Comparison of ENCODE assay signal across 19 cellular contexts in genomic region chr17:223723-224471, GRCh38. TPM values are rescaled to one million over a fixed set of nuclear protein-coding genes. Genes with fewer than 3 reads are reported as not detected.
DNase-seq lines count a peak whose midpoint lies in the region; ATAC-seq and TF ChIP-seq lines count a peak whose summit lies in the region.
"Had no signal": no experiment of that assay in that cellular context is flagged by ENCODE, and none has a peak within 500 bp of the region (broad histone marks: within the 10 kb centered on the region; RNA-seq: fewer than 3 reads in every experiment).

No MANE protein-coding gene starts in this region.

- H2AK5ac ChIP-seq in neuronal stem cell (ENCODE audit: low read depth, low read length): no peak overlapping the region

- ATAC-seq in Right ventricle myocardium superior (ENCODE audit: poor library complexity) (no peak), left ventricle myocardium superior (no peak), aorta (ENCODE audit: low FRiP score) (no peak), GM19455 (IDR thresholded peaks at IDR 0.05; ENCODE audit: unreplicated experiment) (no peak)
- ATAC-seq: Panc1 had no signal

- H3K18ac ChIP-seq in neuronal stem cell (ENCODE audit: low read length): peak overlapping the region; percentile 65

- no peak overlapping the region for H2BK12ac ChIP-seq in neuronal stem cell (ENCODE audit: low read length)

- H4K8ac ChIP-seq in neuronal stem cell (ENCODE audit: low read depth, low read length): no peak overlapping the region

- no peak overlapping the region for H2BK5ac ChIP-seq in neuronal stem cell (ENCODE audit: low read length)

- no peak overlapping the region for H3K4ac ChIP-seq in neuronal stem cell (ENCODE audit: low read length)

- no peak for TF ChIP-seq CTCF in left ventricle myocardium inferior (IDR thresholded peaks at IDR 0.05; ENCODE audit: borderline replicate concordance)

- H3K36me3 ChIP-seq in left ventricle myocardium inferior (no peaks in the 10 kb centered on the region), neuronal stem cell (replicated peaks in 1 of 2; ENCODE audit: control insufficient read depth in 2 of 2, insufficient read depth in 2 of 2, low read length in 2 of 2) (no peaks in the 10 kb centered on the region), aorta (ENCODE audit: control insufficient read depth in 1 of 2, insufficient read depth in 2 of 2, low read length in 1 of 2) (no peaks in the 10 kb centered on the region)

- H3K4me1 ChIP-seq in left ventricle myocardium inferior (peaks cover 17% of the 10 kb centered on the region), neuronal stem cell (ENCODE audit: control insufficient read depth in 2 of 2, insufficient read depth in 1 of 2, low read depth in 1 of 2, low read length in 2 of 2) (peaks cover 9 to 11% of the 10 kb centered on the region in 2 donors), aorta (ENCODE audit: control insufficient read depth in 1 of 2, insufficient read depth in 2 of 2, low read length in 2 of 2) (no peaks in the 10 kb centered on the region)
- H3K4me1 ChIP-seq: Caco-2 had no signal

- intact Hi-C loops in Right ventricle myocardium superior (cut with DNase I) (no loop called here), left ventricle myocardium superior (cut with micrococcal nuclease) (no loop called here), left ventricle myocardium inferior (cut with micrococcal nuclease) (no loop called here), aorta (cut with DNase I) (no loop called here)

- no peaks in the 10 kb centered on the region for H3K79me1 ChIP-seq in neuronal stem cell (ENCODE audit: low read depth, low read length)

- H2BK15ac ChIP-seq in neuronal stem cell (ENCODE audit: low read length): no peak overlapping the region

- H3K27me3 ChIP-seq in left ventricle myocardium inferior (ENCODE audit: low read depth) (peaks cover 5% of the 10 kb centered on the region), neuronal stem cell (ENCODE audit: control insufficient read depth in 3 of 3, insufficient read depth in 3 of 3, low read depth in 1 of 3, low read length in 3 of 3) (no peaks in the 10 kb centered on the region), aorta (ENCODE audit: control insufficient read depth in 1 of 2, insufficient read depth in 2 of 2, low read length in 1 of 2) (no peaks in the 10 kb centered on the region)

- H3K4me3 ChIP-seq in left ventricle myocardium inferior (no peak overlapping the region), neuronal stem cell (ENCODE audit: low read length in 2 of 2) (no peak overlapping the region), aorta (ENCODE audit: low read length in 2 of 2) (no peak overlapping the region)

- H3K14ac ChIP-seq in neuronal stem cell (ENCODE audit: low read length): no peak overlapping the region

- H3K9ac ChIP-seq in neuronal stem cell (ENCODE audit: low read depth, low read length, poor library complexity): no peak overlapping the region
- H3K9ac ChIP-seq: SK-N-SH had no signal

- no peak overlapping the region for H2BK120ac ChIP-seq in neuronal stem cell (ENCODE audit: low read depth, low read length)

- no peak overlapping the region for H2AFZ ChIP-seq in neuronal stem cell (ENCODE audit: low read length)

- no peak overlapping the region for H3K27ac ChIP-seq in left ventricle myocardium inferior (replicated peaks)
- H3K27ac ChIP-seq in neuronal stem cell (replicated peaks; ENCODE audit: low read length): no peak overlapping the region
- no peak overlapping the region for H3K27ac ChIP-seq in aorta (ENCODE audit: low read depth in 1 of 2, low read length in 2 of 2)
- H3K27ac ChIP-seq: HL-60 had no signal

- no peak overlapping the region for H3K4me2 ChIP-seq in neuronal stem cell (ENCODE audit: insufficient read depth, low read length, poor library complexity, severe bottlenecking)
- H3K4me2 ChIP-seq: SK-N-SH had no signal

- H4K91ac ChIP-seq in neuronal stem cell (ENCODE audit: low read depth, low read length, poor library complexity): no peak overlapping the region

- DNase-seq in Right ventricle myocardium superior (peak; percentile 19), left ventricle myocardium superior (no peak), left ventricle myocardium inferior (peak; percentile 9), neuronal stem cell (ENCODE audit: low spot score) (no peak), aorta (peak; percentile 38 to 60), DMS114 treated with DMSO at 0.1 percent for 48 hours (lab: John Stamatoyannopoulos, UW; ENCODE audit: unreplicated experiment) (no peak), T-helper 9 cell (no peak)
- DNase-seq: Caco-2, EL, H7, NCI-H1436, NCI-H2029, NCI-H510A treated with DMSO at 0.1 percent for 48 hours, NCI-H82, SHP77, SK-N-SH had no signal

- WGBS in neuronal stem cell (ENCODE audit: extremely low coverage in 2 of 2, insufficient read length in 2 of 2, insufficient replicate concordance in 1 of 2), 2 donors: no CpG with 5 or more reads among the region's 12 CpGs
- WGBS in aorta, 2 donors: 77 to 81% methylated on average over 12 of the region's 12 CpGs

- H3K23ac ChIP-seq in neuronal stem cell (ENCODE audit: low read depth, low read length, poor library complexity): no peak overlapping the region

- H3K9me3 ChIP-seq in left ventricle myocardium inferior (replicated peaks): no peaks in the 10 kb centered on the region
- H3K9me3 ChIP-seq in neuronal stem cell (replicated peaks in 1 of 2; ENCODE audit: control insufficient read depth in 2 of 2, insufficient read depth in 1 of 2, low read depth in 1 of 2, low read length in 2 of 2): peaks cover 3 to 10% of the 10 kb centered on the region in 2 donors
- H3K9me3 ChIP-seq in aorta (ENCODE audit: control insufficient read depth, low read length): no peaks in the 10 kb centered on the region
- H3K9me3 ChIP-seq: Caco-2, SK-N-SH had no signal

RNA-seq across cellular contexts. Expression of gene DOC2B, which starts 42.4 kb away (rescaled TPM):
- total RNA-seq in Right ventricle myocardium superior (3.4 TPM), left ventricle myocardium superior (3.9 TPM), left ventricle myocardium inferior (2.7 TPM), aorta (10 to 100 TPM; 16.3 to 35.3 TPM)
- polyA plus RNA-seq in neuronal stem cell (2013, experiment 1 of 2): 5.0 TPM
- polyA plus RNA-seq in neuronal stem cell (2013, experiment 2 of 2): 4.9 TPM
- under 1 TPM; 0.13 to 0.15 TPM for polyA plus RNA-seq in aorta
- total RNA-seq: Caco-2 had no signal

Comparison
In these comparisons a context has a peak if more than half of its experiments do, and no peak if none do; other contexts are left out.
1. DNase-seq: peak in Right ventricle myocardium superior (single experiment), left ventricle myocardium inferior (single experiment) and aorta (2 of 2); none in left ventricle myocardium superior (single experiment), neuronal stem cell (single experiment), DMS114 treated with DMSO at 0.1 percent for 48 hours (single experiment) and T-helper 9 cell (single experiment).